ENCODE assay signal across 1 cellular context in genomic region chr20:3470208-3470626, GRCh38.
TF ChIP-seq lines count a peak whose summit lies in the region.

No MANE protein-coding gene starts in this region.

TF ChIP-seq in K562, 482 proteins besides CTCF, POLR2A, EP300 and RAD21 (continued from another document):
- TF ChIP-seq MBD1 (CRISPR knock-in tag; IDR thresholded peaks at IDR 0.05), result 0 out of 2 replicates have a peak, but pooled peaks have one; percentile 37
- TF ChIP-seq U2AF1 (optimal IDR thresholded peaks at IDR 0.05; ENCODE audit: low read depth, low read length), result no peak
TF ChIP-seq in K562: peak in this region for 5.
